ENCODE assay signal across 8 cellular contexts in the genomic region with DNA sequence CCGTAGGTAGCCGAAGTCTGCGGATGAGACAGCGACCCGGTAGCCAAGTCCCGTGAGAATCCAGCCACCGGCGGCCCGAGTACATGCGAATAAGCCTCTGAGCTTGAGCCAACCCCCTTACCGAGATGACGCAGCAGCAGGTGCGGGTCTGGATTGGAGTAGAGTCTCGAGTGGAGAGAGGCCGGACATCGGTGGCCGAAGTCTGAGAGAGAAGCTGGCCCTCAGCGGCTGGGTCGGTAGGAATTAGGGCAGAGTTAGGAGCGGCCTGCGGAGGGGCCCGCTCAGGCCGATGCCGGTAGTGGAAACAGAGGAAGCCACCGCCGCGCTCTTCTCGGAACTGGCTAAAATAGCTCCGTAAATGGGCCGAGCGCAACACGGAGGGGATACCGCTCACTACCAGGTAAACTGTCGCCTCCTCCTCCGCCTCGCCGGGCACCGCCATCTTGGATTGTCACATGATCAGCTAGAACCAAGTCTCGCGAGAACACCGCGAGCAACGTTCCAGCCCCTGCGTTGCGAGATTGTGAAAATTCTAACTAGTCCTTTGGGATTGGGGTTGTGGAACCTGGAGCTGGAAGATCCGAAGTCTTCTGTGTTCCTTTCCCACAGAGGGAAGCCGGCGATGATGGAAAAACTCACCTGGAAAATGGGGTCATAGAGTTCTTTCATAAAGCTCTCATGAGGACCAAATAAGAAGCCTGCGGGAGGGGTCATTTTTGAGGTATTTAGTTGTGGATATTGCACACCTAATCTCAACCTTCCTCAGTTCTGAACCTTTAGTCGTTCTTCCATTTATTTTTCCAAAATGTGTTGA. TPM values are rescaled to one million over a fixed set of nuclear protein-coding genes. Genes with fewer than 3 reads are reported as not detected.
DNase-seq lines count a peak whose midpoint lies in the region; ATAC-seq lines count a peak whose summit lies in the region.

A gene with protein sequence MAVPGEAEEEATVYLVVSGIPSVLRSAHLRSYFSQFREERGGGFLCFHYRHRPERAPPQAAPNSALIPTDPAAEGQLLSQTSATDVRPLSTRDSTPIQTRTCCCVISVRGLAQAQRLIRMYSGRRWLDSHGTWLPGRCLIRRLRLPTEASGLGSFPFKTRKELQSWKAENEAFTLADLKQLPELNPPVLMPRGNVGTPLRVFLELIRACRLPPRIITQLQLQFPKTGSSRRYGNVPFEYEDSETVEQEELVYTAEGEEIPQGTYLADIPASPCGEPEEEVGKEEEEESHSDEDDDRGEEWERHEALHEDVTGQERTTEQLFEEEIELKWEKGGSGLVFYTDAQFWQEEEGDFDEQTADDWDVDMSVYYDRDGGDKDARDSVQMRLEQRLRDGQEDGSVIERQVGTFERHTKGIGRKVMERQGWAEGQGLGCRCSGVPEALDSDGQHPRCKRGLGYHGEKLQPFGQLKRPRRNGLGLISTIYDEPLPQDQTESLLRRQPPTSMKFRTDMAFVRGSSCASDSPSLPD (minus strand): TSS at position 467 of the 814 bp plus-strand sequence. CDS start 25 bp downstream, at position 442.

- H3K4me3 Mint-ChIP-seq in natural killer cell treated with Interleukin-12 subunit alpha and Interleukin-12 subunit beta and Interleukin-15 and Interleukin-18, amount 100 ng/mL, for 72 hours: peak within 1 kb of the TSS; percentile 99

- DNase-seq in Caki2 (ENCODE audit: low read depth): peak; percentile 77
- DNase-seq in MG63: peak; percentile 83
- DNase-seq in SHP77 treated with DMSO at 0.1 percent for 48 hours (lab: John Stamatoyannopoulos, UW): peak; percentile 72
- DNase-seq in activated gamma-delta T cell treated with Interleukin-2 at 50 U/mL for 16 hours: peak; percentile 86
- DNase-seq in fibroblast of the conjunctiva (ENCODE audit: low read depth): peak; percentile 90
- DNase-seq in natural killer cell treated with Interleukin-12 subunit alpha and Interleukin-12 subunit beta and Interleukin-15 and Interleukin-18, amount 100 ng/mL, for 72 hours (ENCODE audit: low spot score): peak; percentile 90
- peak; percentile 73 to 88 (median 84) for DNase-seq in stimulated activated naive CD4-positive, alpha-beta T cell (lab: John Stamatoyannopoulos, UW)

- peaks cover 6% of the 10 kb centered on the region for H3K36me3 Mint-ChIP-seq in natural killer cell treated with Interleukin-12 subunit alpha and Interleukin-12 subunit beta and Interleukin-15 and Interleukin-18, amount 100 ng/mL, for 72 hours

- H3K9me3 ChIP-seq in MG63: no peaks in the 10 kb centered on the region

- peak within 1 kb of the TSS; percentile 96 to 98 for H3K27ac Mint-ChIP-seq in natural killer cell treated with Interleukin-12 subunit alpha and Interleukin-12 subunit beta and Interleukin-15 and Interleukin-18, amount 100 ng/mL, for 72 hours

- ATAC-seq in GM21723 (IDR thresholded peaks at IDR 0.05; ENCODE audit: unreplicated experiment): peak; percentile 73
- peak; percentile 90 to 94 for ATAC-seq in natural killer cell treated with Interleukin-12 subunit alpha and Interleukin-12 subunit beta and Interleukin-15 and Interleukin-18, amount 100 ng/mL, for 72 hours

- H3K9me3 Mint-ChIP-seq in natural killer cell treated with Interleukin-12 subunit alpha and Interleukin-12 subunit beta and Interleukin-15 and Interleukin-18, amount 100 ng/mL, for 72 hours: no peaks in the 10 kb centered on the region

- H3K4me3 ChIP-seq in MG63: peak within 1 kb of the TSS; percentile 82

- in situ Hi-C loops in Caki2 (cut with HindIII; ENCODE audit: low pct_unique_long_range_greater_than_20kb, low sequenced_read_pairs): no loop called here

- H3K27me3 ChIP-seq in MG63: no peaks in the 10 kb centered on the region

- H3K27me3 Mint-ChIP-seq in natural killer cell treated with Interleukin-12 subunit alpha and Interleukin-12 subunit beta and Interleukin-15 and Interleukin-18, amount 100 ng/mL, for 72 hours: no peaks in the 10 kb centered on the region

- H3K4me1 Mint-ChIP-seq in natural killer cell treated with Interleukin-12 subunit alpha and Interleukin-12 subunit beta and Interleukin-15 and Interleukin-18, amount 100 ng/mL, for 72 hours (ENCODE audit: low read depth in 2 of 2): peaks cover 27 to 30% of the 10 kb centered on the region in 2 donors

- H3K36me3 ChIP-seq in MG63: peaks cover 17% of the 10 kb centered on the region

RNA-seq across cellular contexts. Expression of the gene that starts here (rescaled TPM):
- 13.0 and 17.3 TPM in 2 replicates for total RNA-seq in Caki2 (2014; rRNA removed; shearing (Covaris generic); ENCODE audit: low replicate concordance)
- total RNA-seq in MG63 (2014; rRNA removed; shearing (Covaris generic); ENCODE audit: low replicate concordance): 12.2 and 15.6 TPM in 2 replicates
- total RNA-seq in natural killer cell treated with Interleukin-12 subunit alpha and Interleukin-12 subunit beta and Interleukin-15 and Interleukin-18, amount 100 ng/mL, for 72 hours: 10 to 100 TPM; 19.6 to 21.2 TPM

Comparison
In these comparisons a context has a peak if more than half of its experiments do, and no peak if none do; other contexts are left out.
1. Peak in every context shown above with its lines: DNase-seq, ATAC-seq and H3K4me3 ChIP-seq.